16 cellular contexts compared by ENCODE assay signal in the genomic region with DNA sequence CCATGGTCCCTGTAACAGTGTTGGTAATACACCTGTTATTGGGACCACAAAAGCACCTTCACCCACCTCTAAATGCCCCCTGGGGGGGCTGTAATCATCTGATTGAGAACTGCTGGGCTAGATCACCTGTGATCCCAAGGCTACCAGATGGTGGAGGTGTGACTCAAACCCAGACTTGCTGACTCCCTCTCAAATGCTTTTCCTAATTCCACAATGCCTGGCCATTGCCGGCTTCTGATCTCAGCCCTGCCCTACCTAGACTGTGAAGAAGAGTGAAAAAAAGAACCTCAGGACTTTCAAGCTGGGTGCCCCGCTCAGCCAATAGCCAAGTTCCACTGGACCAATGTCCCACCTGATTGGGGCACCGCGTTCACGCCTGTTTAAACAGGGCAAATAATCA. TPM values are rescaled to one million over a fixed set of nuclear protein-coding genes. Genes with fewer than 3 reads are reported as not detected.
DNase-seq lines count a peak whose midpoint lies in the region; ATAC-seq and TF ChIP-seq lines count a peak whose summit lies in the region.
"Had no signal": no experiment of that assay in that cellular context is flagged by ENCODE, and none has a peak within 500 bp of the region (broad histone marks: within the 10 kb centered on the region; RNA-seq: fewer than 3 reads in every experiment).

No MANE protein-coding gene starts in this region.

- H3K79me2 ChIP-seq in neural progenitor cell (ENCODE audit: low read depth) = no peaks in the 10 kb centered on the region

- H3F3A ChIP-seq in neural progenitor cell (ENCODE audit: low read depth) = no peaks in the 10 kb centered on the region

- H3K4me1 Mint-ChIP-seq in CD14-positive monocyte = no peaks in the 10 kb centered on the region
- H3K4me1 Mint-ChIP-seq in endodermal cell = peaks cover 9% of the 10 kb centered on the region
- peaks cover 9% of the 10 kb centered on the region for H3K4me1 Mint-ChIP-seq in neural progenitor cell
- peaks cover 3% of the 10 kb centered on the region for H3K4me1 Mint-ChIP-seq in type B pancreatic cell (ENCODE audit: unreplicated experiment)

- H3K9ac ChIP-seq in endodermal cell (ENCODE audit: extremely low read depth, low read length, poor library complexity, severe bottlenecking) (no peak overlapping the region), neural progenitor cell (no peak overlapping the region)
- H3K9ac ChIP-seq: BLaER1 had no signal

- no peaks in the 10 kb centered on the region for H3K27me3 ChIP-seq in endodermal cell (ENCODE audit: control insufficient read depth, insufficient read depth, low read length, poor library complexity, severe bottlenecking)
- no peaks in the 10 kb centered on the region for H3K27me3 ChIP-seq in neural progenitor cell
- H3K27me3 ChIP-seq: BLaER1 had no signal

- no peaks in the 10 kb centered on the region for H3K9me3 Mint-ChIP-seq in CD14-positive monocyte
- no peaks in the 10 kb centered on the region for H3K9me3 Mint-ChIP-seq in endodermal cell
- no peaks in the 10 kb centered on the region for H3K9me3 Mint-ChIP-seq in neural progenitor cell
- no peaks in the 10 kb centered on the region for H3K9me3 Mint-ChIP-seq in type B pancreatic cell
- H3K9me3 Mint-ChIP-seq: CD4-positive, alpha-beta T cell had no signal

- no peak for ATAC-seq in HG02840 (IDR thresholded peaks at IDR 0.05; ENCODE audit: low FRiP score, unreplicated experiment)

- TF ChIP-seq CTCF in CD14-positive monocyte (IDR thresholded peaks at IDR 0.05) (no peak), endodermal cell (conservative IDR thresholded peaks at IDR 0.05) (no peak), neural progenitor cell (IDR thresholded peaks at IDR 0.05) (no peak), type B pancreatic cell (conservative IDR thresholded peaks at IDR 0.05) (no peak)

- H3K27me3 Mint-ChIP-seq in CD14-positive monocyte (ENCODE audit: low read depth in 3 of 3) (peaks cover 0 to 2% (median 1%) of the 10 kb centered on the region in 3 donors), endodermal cell (ENCODE audit: insufficient read depth) (no peaks in the 10 kb centered on the region), neural progenitor cell (ENCODE audit: insufficient read depth, low read depth) (peaks cover 8% of the 10 kb centered on the region), type B pancreatic cell (no peaks in the 10 kb centered on the region)
- H3K27me3 Mint-ChIP-seq: CD4-positive, alpha-beta T cell had no signal

- DNase-seq in NCI-H82 (lab: John Stamatoyannopoulos, UW) (peak; percentile 28), NCI-H82 treated with DMSO at 0.1 percent for 48 hours (lab: John Stamatoyannopoulos, UW; ENCODE audit: unreplicated experiment) (no peak), CD14-positive monocyte (ENCODE audit: low spot score) (peak; percentile 17), endodermal cell (no peak), neural progenitor cell (ENCODE audit: low spot score) (no peak), type B pancreatic cell (ENCODE audit: extremely low spot score, unreplicated experiment) (no peak)
- DNase-seq: 8988T; AML-193; Calu3; CD4-positive, alpha-beta T cell; DMS 273 treated with DMSO at 0.1 percent for 48 hours had no signal

- peaks cover 45% of the 10 kb centered on the region for H4K20me1 ChIP-seq in neural progenitor cell (ENCODE audit: low read depth)
- H4K20me1 ChIP-seq: BLaER1 had no signal

- peak overlapping the region in 1 of 7 donors; percentile 66 for H3K27ac Mint-ChIP-seq in CD14-positive monocyte
- H3K27ac Mint-ChIP-seq in endodermal cell = peak overlapping the region; percentile 67
- no peak overlapping the region for H3K27ac Mint-ChIP-seq in neural progenitor cell
- H3K27ac Mint-ChIP-seq in type B pancreatic cell = no peak overlapping the region
- H3K27ac Mint-ChIP-seq: CD4-positive, alpha-beta T cell had no signal

- H3K27ac ChIP-seq in endodermal cell (ENCODE audit: low read depth, low read length) = no peak overlapping the region
- no peak overlapping the region for H3K27ac ChIP-seq in neural progenitor cell
- H3K27ac ChIP-seq: BLaER1 had no signal

- WGBS in endodermal cell (ENCODE audit: insufficient coverage in 1 of 2, insufficient read length in 1 of 2), 2 experiments = 75% methylated on average over 4 to 5 of the region's 5 CpGs

- H3K36me3 Mint-ChIP-seq in CD14-positive monocyte (peaks cover 82 to 92% of the 10 kb centered on the region in 2 donors), endodermal cell (ENCODE audit: low read depth) (peaks cover 92% of the 10 kb centered on the region), neural progenitor cell (peaks cover 46% of the 10 kb centered on the region), type B pancreatic cell (peaks cover 42% of the 10 kb centered on the region)

- H3K4me2 ChIP-seq in neural progenitor cell = no peak overlapping the region
- H3K4me2 ChIP-seq: BLaER1 had no signal

- H3K4me3 Mint-ChIP-seq in CD14-positive monocyte (no peak overlapping the region), endodermal cell (no peak overlapping the region), neural progenitor cell (peak overlapping the region; percentile 6), type B pancreatic cell (no peak overlapping the region)
- H3K4me3 Mint-ChIP-seq: CD4-positive, alpha-beta T cell had no signal

- no peaks in the 10 kb centered on the region for H3K9me3 ChIP-seq in endodermal cell (ENCODE audit: control insufficient read depth, low read length)
- H3K9me3 ChIP-seq in neural progenitor cell (ENCODE audit: low read depth) = no peaks in the 10 kb centered on the region
- H3K9me3 ChIP-seq: BLaER1, HAP-1 had no signal

- no peaks in the 10 kb centered on the region for H3K4me1 ChIP-seq in endodermal cell (ENCODE audit: control insufficient read depth, insufficient read depth, low read length)
- H3K4me1 ChIP-seq in neural progenitor cell = peaks cover 5% of the 10 kb centered on the region
- H3K4me1 ChIP-seq: HAP-1 had no signal

- no peak overlapping the region for H2AFZ ChIP-seq in neural progenitor cell (replicated peaks)

- intact Hi-C loops in CD14-positive monocyte (cut with micrococcal nuclease) = no loop called here

- H3K36me3 ChIP-seq in endodermal cell (ENCODE audit: control insufficient read depth, insufficient read depth, low read length) (peaks cover 98% of the 10 kb centered on the region), neural progenitor cell (no peaks in the 10 kb centered on the region)

- no peak overlapping the region for H3K4me3 ChIP-seq in endodermal cell (ENCODE audit: low read length)
- no peak overlapping the region for H3K4me3 ChIP-seq in neural progenitor cell
- H3K4me3 ChIP-seq: BLaER1, HAP-1 had no signal

RNA-seq across cellular contexts. Expression of gene TMEM9, which starts 9.6 kb away (rescaled TPM):
- 10 to 100 TPM; 22.4 to 43.6 TPM for polyA plus RNA-seq in CD14-positive monocyte
- 100 to 1,000 TPM; 145 to 156 TPM for total RNA-seq in endodermal cell
- polyA plus RNA-seq in endodermal cell (2013, experiment 1 of 2) = 130 TPM
- polyA plus RNA-seq in endodermal cell (2013, experiment 2 of 2) = 119 TPM
- 109 and 187 TPM in 2 replicates for total RNA-seq in neural progenitor cell (ENCODE audit: low replicate concordance)
- 97.1 and 117 TPM in 2 replicates for total RNA-seq in type B pancreatic cell (ENCODE audit: low replicate concordance)

RNA-seq across cellular contexts. Expression of gene ASCL5, which starts 17.7 kb away (rescaled TPM):
- polyA plus RNA-seq in CD14-positive monocyte = not detected
- total RNA-seq in endodermal cell (1 to 10 TPM; 1.2 to 1.8 TPM), neural progenitor cell (ENCODE audit: low replicate concordance) (not detected in 2 replicates), type B pancreatic cell (ENCODE audit: low replicate concordance) (not detected in 2 replicates)
- not detected for polyA plus RNA-seq in endodermal cell (2013, experiment 1 of 2)
- polyA plus RNA-seq in endodermal cell (2013, experiment 2 of 2) = not detected
- total RNA-seq: Calu3, Daoy had no signal

RNA-seq across cellular contexts. Expression of gene CACNA1S, which starts 32.5 kb away (rescaled TPM):
- not detected for polyA plus RNA-seq in CD14-positive monocyte
- under 1 TPM; 0.11 to 0.13 TPM for total RNA-seq in endodermal cell
- polyA plus RNA-seq in endodermal cell (2013, experiment 1 of 2) = 0.07 TPM
- polyA plus RNA-seq in endodermal cell (2013, experiment 2 of 2) = not detected
- total RNA-seq in neural progenitor cell (ENCODE audit: low replicate concordance) = 0.11 and 0.12 TPM in 2 replicates
- total RNA-seq in type B pancreatic cell (ENCODE audit: low replicate concordance) = 0.12 TPM in 1 of 2 replicates, not detected in the other
- total RNA-seq: Calu3; CD4-positive, alpha-beta T cell; Daoy; H1 had no signal

RNA-seq across cellular contexts. Expression of gene IGFN1, which starts 45.9 kb away (rescaled TPM):
- polyA plus RNA-seq in CD14-positive monocyte = not detected
- total RNA-seq in endodermal cell (not detected), neural progenitor cell (ENCODE audit: low replicate concordance) (0.15 TPM in 1 of 2 replicates, not detected in the other), type B pancreatic cell (ENCODE audit: low replicate concordance) (2.0 and 7.9 TPM in 2 replicates)
- polyA plus RNA-seq in endodermal cell (2013, experiment 1 of 2) = 0.18 TPM
- polyA plus RNA-seq in endodermal cell (2013, experiment 2 of 2) = not detected
- total RNA-seq: Calu3; CD4-positive, alpha-beta T cell; H1 had no signal
- polyA plus RNA-seq: H1 had no signal

Comparison
In these comparisons a context has a peak if more than half of its experiments do, and no peak if none do; other contexts are left out.
1. DNase-seq: peak in NCI-H82 (single experiment) and CD14-positive monocyte (single experiment); none in NCI-H82 treated with DMSO at 0.1 percent for 48 hours (single experiment), endodermal cell (single experiment), neural progenitor cell (single experiment) and type B pancreatic cell (single experiment).